13 cellular contexts compared by ENCODE assay signal in genomic region chr4:76219299-76220055, GRCh38. TPM values are rescaled to one million over a fixed set of nuclear protein-coding genes. Genes with fewer than 3 reads are reported as not detected.
DNase-seq lines count a peak whose midpoint lies in the region; ATAC-seq and TF ChIP-seq lines count a peak whose summit lies in the region.
"Had no signal": no experiment of that assay in that cellular context is flagged by ENCODE, and none has a peak within 500 bp of the region (broad histone marks: within the 10 kb centered on the region; RNA-seq: fewer than 3 reads in every experiment).

No MANE protein-coding gene starts in this region.

- no peak for ATAC-seq in HG03520 (IDR thresholded peaks at IDR 0.05; ENCODE audit: unreplicated experiment)
- ATAC-seq in HG02870 (IDR thresholded peaks at IDR 0.05; ENCODE audit: unreplicated experiment) = no peak
- ATAC-seq: activated T-cell treated with anti-CD3 and anti-CD28 coated beads, Interleukin-2, amount 50 U/mL, for 4 hours; GM12878 had no signal

- DNase-seq in AG20443 (ENCODE audit: low spot score) (peak; percentile 68), LHCN-M2 (ENCODE audit: low read depth) (peak; percentile 65), epithelial cell of esophagus (ENCODE audit: low read depth) (peak; percentile 82), mucosa of gallbladder (ENCODE audit: low spot score) (peak; percentile 39), NCI-H2196 treated with DMSO at 0.1 percent for 48 hours (lab: John Stamatoyannopoulos, UW; ENCODE audit: unreplicated experiment) (no peak)
- no peak for DNase-seq in stimulated activated CD4-positive, alpha-beta T cell treated with anti-CD3 and anti-CD28 coated beads, Interleukin-4, amount 100 ng/mL, for 24 hours
- DNase-seq: activated T-cell treated with anti-CD3 and anti-CD28 coated beads, Interleukin-2, amount 50 U/mL, for 4 hours; CD4-positive, alpha-beta T cell; nucleus accumbens had no signal

- no peak for TF ChIP-seq CTCF in epithelial cell of esophagus (IDR thresholded peaks at IDR 0.05; ENCODE audit: insufficient read depth, low read depth, low read length, missing control alignments)

- no peak overlapping the region for H3K4me3 ChIP-seq in epithelial cell of esophagus (ENCODE audit: low read length)
- H3K4me3 ChIP-seq: coronary artery, GM12878 had no signal

RNA-seq across cellular contexts. Expression of gene SCARB2, which starts 5.9 kb away (rescaled TPM):
- 156 and 163 TPM in 2 replicates for total RNA-seq in LHCN-M2 (2014; rRNA removed)
- polyA plus RNA-seq in LHCN-M2 (2012) = 79.5 TPM
- 213 TPM for total RNA-seq in mucosa of gallbladder

RNA-seq across cellular contexts. Expression of gene FAM47E, which starts 32.0 kb away (rescaled TPM):
- total RNA-seq in LHCN-M2 (2014; rRNA removed) (0.11 and 0.19 TPM in 2 replicates), mucosa of gallbladder (13.8 TPM)
- 0.17 TPM for polyA plus RNA-seq in LHCN-M2 (2012)
- total RNA-seq: activated T-cell treated with anti-CD3 and anti-CD28 coated beads, Interleukin-2, amount 50 U/mL, for 4 hours; GM12878 had no signal

Comparison
In these comparisons a context has a peak if more than half of its experiments do, and no peak if none do; other contexts are left out.
1. DNase-seq: peak in AG20443 (single experiment), LHCN-M2 (single experiment), epithelial cell of esophagus (single experiment) and mucosa of gallbladder (single experiment); none in NCI-H2196 treated with DMSO at 0.1 percent for 48 hours (single experiment) and stimulated activated CD4-positive, alpha-beta T cell treated with anti-CD3 and anti-CD28 coated beads, Interleukin-4, amount 100 ng/mL, for 24 hours (single experiment).
2. RNA of gene FAM47E, which starts 32.0 kb away (total RNA-seq): 13.8 TPM in mucosa of gallbladder (single experiment); 0.11 to 0.19 TPM in LHCN-M2; every median in the first group is over 10 times any median in the second.